Comparison of ENCODE assay signal across 21 cellular contexts in the genomic region with DNA sequence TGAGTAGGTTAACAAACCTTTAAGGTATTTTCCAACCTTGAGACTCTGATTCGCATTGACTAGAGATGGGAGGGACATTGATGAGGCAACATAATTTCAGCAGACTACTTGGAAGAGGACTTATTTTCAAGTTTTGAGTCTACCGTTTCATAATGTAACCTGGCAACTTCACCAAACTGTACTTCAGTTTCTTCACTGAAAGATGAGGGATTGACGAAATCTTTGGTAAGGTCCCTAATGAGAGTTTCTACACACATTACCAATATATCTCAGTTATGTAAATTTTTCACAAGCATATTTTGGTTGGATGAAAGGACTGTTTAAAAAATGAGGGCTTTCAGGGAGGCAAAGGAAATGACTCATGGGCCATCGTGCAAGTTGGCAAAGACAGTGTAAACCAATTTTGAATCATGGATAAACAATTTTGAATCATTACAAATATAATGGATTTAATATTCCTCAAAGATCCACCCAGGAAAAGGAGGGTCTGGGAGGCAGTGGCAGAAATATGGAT. TPM values are rescaled to one million over a fixed set of nuclear protein-coding genes. Genes with fewer than 3 reads are reported as not detected.
A peak's percentile ranks its signal among the peaks of the same experiment; 100 is the strongest.
DNase-seq lines count a peak whose midpoint lies in the region; ATAC-seq and TF ChIP-seq lines count a peak whose summit lies in the region.
"Had no signal": no experiment of that assay in that cellular context is flagged by ENCODE, and none has a peak within 500 bp of the region (broad histone marks: within the 10 kb centered on the region; RNA-seq: fewer than 3 reads in every experiment).

No MANE protein-coding gene starts in this region.

- TF ChIP-seq EP300 in tibial nerve (IDR thresholded peaks at IDR 0.05), result no peak

- ATAC-seq in HG03045 (IDR thresholded peaks at IDR 0.05; ENCODE audit: unreplicated experiment), result no peak
- ATAC-seq: activated naive CD8-positive, alpha-beta T cell treated with anti-CD3 and anti-CD28 coated beads, Interleukin-2, amount 50 U/mL, for 24 hours; naive thymus-derived CD4-positive, alpha-beta T cell had no signal

- peak; percentile 25 for DNase-seq in AG08396 (ENCODE audit: low spot score)
- DNase-seq in HFF-Myc (ENCODE audit: extremely low read depth, low read depth), result peak; percentile 12
- peak; percentile 3 for DNase-seq in amniotic epithelial cell (ENCODE audit: low read depth)
- DNase-seq in fibroblast of the conjunctiva (ENCODE audit: low read depth), result peak; percentile 44
- no peak for DNase-seq in NCI-H524 treated with DMSO at 0.1 percent for 48 hours (lab: John Stamatoyannopoulos, UW)
- DNase-seq in uterus, result no peak
- DNase-seq in tibial nerve (ENCODE audit: low spot score in 2 of 2), result no peak
- DNase-seq: activated CD4-positive, alpha-beta T cell treated with anti-CD3 and anti-CD28 coated beads, Interleukin-2, amount 50 U/mL, for 4 hours; activated naive CD8-positive, alpha-beta T cell treated with anti-CD3 and anti-CD28 coated beads, Interleukin-2, amount 50 U/mL, for 24 hours; colonic mucosa; DMS79; esophagus squamous epithelium; naive thymus-derived CD4-positive, alpha-beta T cell; NCI-H2081 treated with DMSO at 0.1 percent for 48 hours; NCI-H748 treated with DMSO at 0.1 percent for 48 hours; stimulated activated CD4-positive, alpha-beta T cell treated with anti-CD3 and anti-CD28 coated beads, Interleukin-12 subunit alpha, Interleukin-12 subunit beta, amount 100 ng/mL, for 4 hours; stimulated activated naive CD4-positive, alpha-beta T cell treated with Interleukin-2 at 50 U/mL for 16 hours had no signal

- H3K36me3 ChIP-seq in uterus (no peaks in the 10 kb centered on the region), tibial nerve (no peaks in the 10 kb centered on the region)
- H3K36me3 ChIP-seq: colonic mucosa, esophagus squamous epithelium had no signal

- 63% methylated on average over 4 of the region's 4 CpGs for WGBS in tibial nerve, 2 donors

- H3K4me1 ChIP-seq in uterus, result no peaks in the 10 kb centered on the region
- H3K4me1 ChIP-seq in tibial nerve, result no peaks in the 10 kb centered on the region
- H3K4me1 ChIP-seq: colonic mucosa, esophagus squamous epithelium had no signal

- TF ChIP-seq CTCF in HFF-Myc (IDR thresholded peaks at IDR 0.05; ENCODE audit: low read depth, low read length, missing control alignments), result no peak
- TF ChIP-seq CTCF in uterus (IDR thresholded peaks at IDR 0.05), result no peak
- TF ChIP-seq CTCF in tibial nerve (IDR thresholded peaks at IDR 0.05), result no peak

- no peak overlapping the region for H3K4me3 ChIP-seq in HFF-Myc (replicated peaks; ENCODE audit: low read depth, low read length)
- no peak overlapping the region for H3K4me3 ChIP-seq in uterus
- no peak overlapping the region for H3K4me3 ChIP-seq in tibial nerve
- H3K4me3 ChIP-seq: colonic mucosa, esophagus squamous epithelium, lung had no signal

- no peaks in the 10 kb centered on the region for H3K9me3 ChIP-seq in uterus
- H3K9me3 ChIP-seq in tibial nerve, result no peaks in the 10 kb centered on the region
- H3K9me3 ChIP-seq: colonic mucosa, esophagus squamous epithelium had no signal

- TF ChIP-seq POLR2A in uterus (IDR thresholded peaks at IDR 0.05) (no peak), tibial nerve (IDR thresholded peaks at IDR 0.05) (no peak)

- no peak overlapping the region for H3K27ac ChIP-seq in uterus
- H3K27ac ChIP-seq in tibial nerve, result no peak overlapping the region
- H3K27ac ChIP-seq: colonic mucosa, esophagus squamous epithelium had no signal

- H3K27me3 ChIP-seq in uterus, result no peaks in the 10 kb centered on the region
- H3K27me3 ChIP-seq in tibial nerve, result no peaks in the 10 kb centered on the region
- H3K27me3 ChIP-seq: colonic mucosa, esophagus squamous epithelium had no signal

- intact Hi-C loops in uterus (cut with DNase I; ENCODE audit: low total_unique reads), result no loop called here

RNA-seq across cellular contexts. Expression of a gene that starts 28.7 kb away (rescaled TPM):
- total RNA-seq in uterus (10 to 100 TPM in 1 of 4 donors, 1 to 10 TPM in 3; 1.5 to 27.2 (median 5.5) TPM), tibial nerve (10 to 100 TPM; 15.7 to 55.7 (median 17.8) TPM)
- total RNA-seq: activated T-helper 1 cell treated with anti-CD3 and anti-CD28 coated beads, Interleukin-12 subunit alpha, Interleukin-12 subunit beta, Interleukin-2, Interleukin-4 antibody, amounts not matched to agents 30 ng/mL and 10 ng/mL and 1 ng/mL, durations not matched to agents 14 hours and 24 hours and 36 hours; B cell; naive thymus-derived CD4-positive, alpha-beta T cell had no signal

Comparison
In these comparisons a context has a peak if more than half of its experiments do, and no peak if none do; other contexts are left out.
1. DNase-seq: peak in AG08396 (single experiment), HFF-Myc (single experiment), amniotic epithelial cell (single experiment) and fibroblast of the conjunctiva (single experiment); none in NCI-H524 treated with DMSO at 0.1 percent for 48 hours (single experiment), uterus (0 of 2) and tibial nerve (0 of 2).